ENCODE assay signal across 12 cellular contexts in the genomic region with DNA sequence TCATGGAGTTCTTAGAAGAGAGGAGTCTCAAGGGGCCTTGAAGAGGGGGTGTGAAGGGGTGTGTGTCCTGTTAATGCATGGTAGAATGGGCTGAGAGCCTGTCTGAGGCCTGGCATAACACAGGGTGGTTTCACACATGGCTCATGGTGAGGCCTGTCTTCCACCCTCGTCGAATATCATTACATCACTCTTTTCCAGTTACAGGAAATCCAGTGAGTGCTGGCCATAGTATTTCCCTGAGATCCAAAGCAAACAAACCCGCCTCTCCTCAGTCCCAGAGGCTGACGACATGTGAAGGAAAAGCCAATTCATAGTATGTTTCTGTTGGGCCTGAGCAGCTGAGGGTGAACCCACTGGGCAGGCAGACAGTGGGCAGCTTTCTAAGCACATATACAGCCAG.
A peak's percentile ranks its signal among the peaks of the same experiment; 100 is the strongest.
DNase-seq lines count a peak whose midpoint lies in the region; ATAC-seq, FAIRE-seq and TF ChIP-seq lines count a peak whose summit lies in the region.
"Had no signal": no experiment of that assay in that cellular context is flagged by ENCODE, and none has a peak within 500 bp of the region (broad histone marks: within the 10 kb centered on the region; RNA-seq: fewer than 3 reads in every experiment).

No MANE protein-coding gene starts in this region.

- ATAC-seq in HG02623 (IDR thresholded peaks at IDR 0.05; ENCODE audit: unreplicated experiment): no peak
- no peak for ATAC-seq in activated naive CD4-positive, alpha-beta T cell treated with anti-CD3 and anti-CD28 coated beads, Interleukin-2, amount 50 U/mL, for 72 hours

- FAIRE-seq in RCC 7860 (lab: Jason Lieb, UNC): no peak

- no peak overlapping the region for H3K4me3 Mint-ChIP-seq in nephron
- H3K4me3 Mint-ChIP-seq: activated CD4-positive, alpha-beta T cell treated with anti-CD3 and anti-CD28 coated beads, Interleukin-2, amount 10 ng/mL, durations not matched to agents 7 days and 5 days; activated naive CD4-positive, alpha-beta T cell treated with anti-CD3 and anti-CD28 coated beads, Interleukin-2, amount 50 U/mL, for 24 hours; CD4-positive, alpha-beta memory T cell had no signal

- peaks cover 12% of the 10 kb centered on the region for H3K4me1 Mint-ChIP-seq in nephron
- H3K4me1 Mint-ChIP-seq: activated CD4-positive, alpha-beta T cell treated with anti-CD3 and anti-CD28 coated beads, Interleukin-2, amount 10 ng/mL, durations not matched to agents 7 days and 5 days; activated naive CD4-positive, alpha-beta T cell treated with anti-CD3 and anti-CD28 coated beads, Interleukin-2, amount 50 U/mL, for 24 hours; CD4-positive, alpha-beta memory T cell had no signal

- no peaks in the 10 kb centered on the region for H3K27me3 Mint-ChIP-seq in nephron (ENCODE audit: low read depth)
- H3K27me3 Mint-ChIP-seq: activated CD4-positive, alpha-beta T cell treated with anti-CD3 and anti-CD28 coated beads, Interleukin-2, amount 10 ng/mL, durations not matched to agents 7 days and 5 days; activated naive CD4-positive, alpha-beta T cell treated with anti-CD3 and anti-CD28 coated beads, Interleukin-2, amount 50 U/mL, for 24 hours; CD4-positive, alpha-beta memory T cell had no signal

- no peaks in the 10 kb centered on the region for H3K9me3 Mint-ChIP-seq in nephron
- H3K9me3 Mint-ChIP-seq in activated naive CD4-positive, alpha-beta T cell treated with anti-CD3 and anti-CD28 coated beads, Interleukin-2, amount 50 U/mL, for 72 hours: no peaks in the 10 kb centered on the region
- H3K9me3 Mint-ChIP-seq: activated CD4-positive, alpha-beta T cell treated with anti-CD3 and anti-CD28 coated beads, Interleukin-2, amount 10 ng/mL, durations not matched to agents 7 days and 5 days; activated naive CD4-positive, alpha-beta T cell treated with anti-CD3 and anti-CD28 coated beads, Interleukin-2, amount 50 U/mL, for 24 hours; CD4-positive, alpha-beta memory T cell had no signal

- TF ChIP-seq CTCF in nephron (IDR thresholded peaks at IDR 0.05; ENCODE audit: unreplicated experiment in 3 of 3): no peak

- peak; percentile 74 for DNase-seq in Daoy (ENCODE audit: low read depth)
- peak; percentile 48 for DNase-seq in RCC 7860 (ENCODE audit: low spot score)
- DNase-seq in fibroblast of gingiva (ENCODE audit: low read depth): peak; percentile 79
- no peak for DNase-seq in activated naive CD4-positive, alpha-beta T cell treated with anti-CD3 and anti-CD28 coated beads, Interleukin-2, amount 50 U/mL, for 72 hours (ENCODE audit: low spot score in 2 of 2)
- no peak for DNase-seq in foreskin melanocyte
- DNase-seq in NCI-H1930 (lab: John Stamatoyannopoulos, UW): no peak
- DNase-seq: activated CD4-positive, alpha-beta T cell treated with anti-CD3 and anti-CD28 coated beads, Interleukin-2, amount 10 ng/mL, durations not matched to agents 7 days and 5 days; CD4-positive, alpha-beta memory T cell; NCI-H1694 had no signal

- H3K36me3 Mint-ChIP-seq in nephron (ENCODE audit: low read depth): no peaks in the 10 kb centered on the region
- no peaks in the 10 kb centered on the region for H3K36me3 Mint-ChIP-seq in activated naive CD4-positive, alpha-beta T cell treated with anti-CD3 and anti-CD28 coated beads, Interleukin-2, amount 50 U/mL, for 72 hours
- H3K36me3 Mint-ChIP-seq: activated naive CD4-positive, alpha-beta T cell treated with anti-CD3 and anti-CD28 coated beads, Interleukin-2, amount 50 U/mL, for 24 hours; CD4-positive, alpha-beta memory T cell had no signal

- peak overlapping the region in 2 of 3 experiments; percentile 53 to 69 for H3K27ac Mint-ChIP-seq in nephron
- H3K27ac Mint-ChIP-seq in activated naive CD4-positive, alpha-beta T cell treated with anti-CD3 and anti-CD28 coated beads, Interleukin-2, amount 50 U/mL, for 72 hours: no peak overlapping the region
- H3K27ac Mint-ChIP-seq: activated CD4-positive, alpha-beta T cell treated with anti-CD3 and anti-CD28 coated beads, Interleukin-2, amount 10 ng/mL, durations not matched to agents 7 days and 5 days; activated naive CD4-positive, alpha-beta T cell treated with anti-CD3 and anti-CD28 coated beads, Interleukin-2, amount 50 U/mL, for 24 hours; CD4-positive, alpha-beta memory T cell had no signal

Comparison
In these comparisons a context has a peak if more than half of its experiments do, and no peak if none do; other contexts are left out.
1. DNase-seq: peak in Daoy (single experiment), RCC 7860 (single experiment) and fibroblast of gingiva (single experiment); none in activated naive CD4-positive, alpha-beta T cell treated with anti-CD3 and anti-CD28 coated beads, Interleukin-2, amount 50 U/mL, for 72 hours (0 of 2), foreskin melanocyte (single experiment) and NCI-H1930 (0 of 2).
2. H3K27ac Mint-ChIP-seq: peak in nephron (2 of 3); none in activated naive CD4-positive, alpha-beta T cell treated with anti-CD3 and anti-CD28 coated beads, Interleukin-2, amount 50 U/mL, for 72 hours (0 of 2).